13 cellular contexts compared by ENCODE assay signal in the genomic region with DNA sequence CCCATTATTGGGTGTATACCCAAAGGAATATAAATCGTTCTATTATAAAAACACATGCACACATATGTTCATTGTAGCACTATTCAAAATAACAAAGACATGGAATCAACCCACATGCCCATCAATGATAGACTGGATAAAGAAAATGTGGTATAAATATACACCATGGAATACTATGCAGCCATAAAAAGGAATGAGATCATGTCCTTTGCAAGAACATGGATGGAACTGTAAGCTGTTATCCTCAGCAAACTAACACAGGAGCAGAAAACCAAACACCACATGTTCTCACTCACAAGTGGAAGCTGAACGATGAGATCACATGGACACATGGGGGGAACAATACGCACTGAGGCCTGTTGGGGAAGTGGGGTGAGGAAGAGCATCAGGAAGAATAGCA. TPM values are rescaled to one million over a fixed set of nuclear protein-coding genes. Genes with fewer than 3 reads are reported as not detected.
A peak's percentile ranks its signal among the peaks of the same experiment; 100 is the strongest.
DNase-seq lines count a peak whose midpoint lies in the region; ATAC-seq, FAIRE-seq and TF ChIP-seq lines count a peak whose summit lies in the region.
"Not testable (repeated sequence)": the region's sequence is repeated elsewhere in the genome, so short reads cannot be mapped to it uniquely, and the experiment has no call there.
"Had no signal": no experiment of that assay in that cellular context is flagged by ENCODE, and none has a peak within 500 bp of the region (broad histone marks: within the 10 kb centered on the region; RNA-seq: fewer than 3 reads in every experiment).

No MANE protein-coding gene starts in this region.

- H4K20me1 ChIP-seq in K562 (replicated peaks; ENCODE audit: control insufficient read depth, insufficient read depth, low read length), result not testable (repeated sequence)

- TF ChIP-seq POLR2A in K562 (conservative IDR thresholded peaks at IDR 0.05), result not testable (repeated sequence)

- H3K79me2 ChIP-seq in K562 (ENCODE audit: control insufficient read depth, insufficient read depth, low read length), result not testable (repeated sequence)

- H3K9me1 ChIP-seq in K562 (ENCODE audit: control insufficient read depth, insufficient read depth, low read length), result not testable (repeated sequence)

- TF ChIP-seq CTCF in K562 (IDR thresholded peaks at IDR 0.05 in 2 of 3, conservative IDR thresholded peaks at IDR 0.05 in 1 of 3; ENCODE audit: insufficient read depth in 2 of 3, low read depth in 1 of 3, low read length in 3 of 3), result not testable (repeated sequence)

- H3K4me1 ChIP-seq in CD8-positive, alpha-beta memory T cell (ENCODE audit: insufficient read depth, low read length), result peaks cover 55% of the 10 kb centered on the region
- not testable (repeated sequence) for H3K4me1 ChIP-seq in K562 (replicated peaks in 1 of 2; ENCODE audit: control insufficient read depth in 2 of 2, insufficient read depth in 2 of 2, low read length in 2 of 2)

- BruUV-seq in K562 (replicated peaks; lab: Mats Ljungman, UMichigan), result not testable (repeated sequence)

- not testable (repeated sequence) for TF ChIP-seq RAD21 in K562 (CRISPR knock-in tag; conservative IDR thresholded peaks at IDR 0.05 in 1 of 2, IDR thresholded peaks at IDR 0.05 in 1 of 2)

- H3K4me3 ChIP-seq in CD8-positive, alpha-beta memory T cell (ENCODE audit: low read length); K562: not testable (repeated sequence)

- H3K27me3 Mint-ChIP-seq in CD8-positive, alpha-beta memory T cell; T-helper 1 cell treated with Interleukin-12 subunit alpha and Interleukin-12 subunit beta and Interleukin-4 antibody, amounts not matched to agents 30 μg/mL and 1 μg/mL, for 36 hours (ENCODE audit: low read depth); activated CD4-positive, alpha-beta memory T cell treated with anti-CD3 and anti-CD28 coated beads, Interleukin-2, amount 10 ng/mL, durations not matched to agents 7 days and 5 days; activated naive CD4-positive, alpha-beta T cell treated with anti-CD3 and anti-CD28 coated beads, Interleukin-2, amount 10 ng/mL, durations not matched to agents 7 days and 5 days; naive B cell; stimulated activated naive B cell treated with anti-CD40 and anti-IgM and Interleukin-4, amounts not matched to agents 10 μg/mL and 1 μg/mL and 100 μg/mL, for 72 hours: not testable (repeated sequence)

- FAIRE-seq in K562 (lab: Jason Lieb, UNC), result not testable (repeated sequence)

- peak overlapping the region in 7 of 8 donors; percentile 51 to 97 (median 89) for H3K27ac Mint-ChIP-seq in CD8-positive, alpha-beta memory T cell
- H3K27ac Mint-ChIP-seq in T-helper 1 cell treated with Interleukin-12 subunit alpha and Interleukin-12 subunit beta and Interleukin-4 antibody, amounts not matched to agents 30 μg/mL and 1 μg/mL, for 36 hours, result peak overlapping the region; percentile 75
- H3K27ac Mint-ChIP-seq in activated CD4-positive, alpha-beta memory T cell treated with anti-CD3 and anti-CD28 coated beads, Interleukin-2, amount 10 ng/mL, durations not matched to agents 7 days and 5 days, result peak overlapping the region; percentile 41
- peak overlapping the region; percentile 91 for H3K27ac Mint-ChIP-seq in activated naive CD4-positive, alpha-beta T cell treated with anti-CD3 and anti-CD28 coated beads, Interleukin-2, amount 10 ng/mL, durations not matched to agents 7 days and 5 days
- peak overlapping the region in 5 of 6 donors; percentile 47 to 96 (median 89) for H3K27ac Mint-ChIP-seq in naive B cell
- not testable (repeated sequence) for H3K27ac Mint-ChIP-seq in stimulated activated naive B cell treated with anti-CD40 and anti-IgM and Interleukin-4, amounts not matched to agents 10 μg/mL and 1 μg/mL and 100 μg/mL, for 72 hours

- not testable (repeated sequence) for DNase-seq in CD8-positive, alpha-beta memory T cell; activated CD4-positive, alpha-beta memory T cell treated with anti-CD3 and anti-CD28 coated beads, Interleukin-2, amount 10 ng/mL, durations not matched to agents 7 days and 5 days; activated naive CD4-positive, alpha-beta T cell treated with anti-CD3 and anti-CD28 coated beads, Interleukin-2, amount 10 ng/mL, durations not matched to agents 7 days and 5 days; K562 (ENCODE audit: extremely low read depth in 1 of 4, low spot score in 3 of 4); naive B cell; stimulated activated naive B cell treated with anti-CD40 and anti-IgM and Interleukin-4, amounts not matched to agents 10 μg/mL and 1 μg/mL and 100 μg/mL, for 72 hours

- H3K4me1 Mint-ChIP-seq in CD8-positive, alpha-beta memory T cell, result peaks cover 41 to 55% (median 51%) of the 10 kb centered on the region in 3 donors
- H3K4me1 Mint-ChIP-seq in T-helper 1 cell treated with Interleukin-12 subunit alpha and Interleukin-12 subunit beta and Interleukin-4 antibody, amounts not matched to agents 30 μg/mL and 1 μg/mL, for 36 hours (ENCODE audit: low read depth), result peaks cover 69% of the 10 kb centered on the region
- peaks cover 49% of the 10 kb centered on the region for H3K4me1 Mint-ChIP-seq in activated CD4-positive, alpha-beta memory T cell treated with anti-CD3 and anti-CD28 coated beads, Interleukin-2, amount 10 ng/mL, durations not matched to agents 7 days and 5 days
- H3K4me1 Mint-ChIP-seq in activated naive CD4-positive, alpha-beta T cell treated with anti-CD3 and anti-CD28 coated beads, Interleukin-2, amount 10 ng/mL, durations not matched to agents 7 days and 5 days, result peaks cover 57% of the 10 kb centered on the region
- H3K4me1 Mint-ChIP-seq in naive B cell, result peaks cover 15 to 21% (median 20%) of the 10 kb centered on the region in 3 donors
- peaks cover 10 to 20% of the 10 kb centered on the region in 2 donors for H3K4me1 Mint-ChIP-seq in stimulated activated naive B cell treated with anti-CD40 and anti-IgM and Interleukin-4, amounts not matched to agents 10 μg/mL and 1 μg/mL and 100 μg/mL, for 72 hours

- intact Hi-C loops in K562 (cut with micrococcal nuclease), result not testable (repeated sequence)

- H3K9me3 ChIP-seq in CD8-positive, alpha-beta memory T cell (ENCODE audit: low read length); K562 (replicated peaks; ENCODE audit: control insufficient read depth, insufficient read depth, low read depth, low read length): not testable (repeated sequence)

- H3K36me3 ChIP-seq in CD8-positive, alpha-beta memory T cell (ENCODE audit: insufficient read depth, low read length); K562 (ENCODE audit: control insufficient read depth, insufficient read depth, low read length): not testable (repeated sequence)

- peak overlapping the region in 6 of 7 donors; percentile 15 to 82 (median 75) for H3K4me3 Mint-ChIP-seq in CD8-positive, alpha-beta memory T cell
- peak overlapping the region; percentile 15 for H3K4me3 Mint-ChIP-seq in T-helper 1 cell treated with Interleukin-12 subunit alpha and Interleukin-12 subunit beta and Interleukin-4 antibody, amounts not matched to agents 30 μg/mL and 1 μg/mL, for 36 hours
- not testable (repeated sequence) for H3K4me3 Mint-ChIP-seq in activated CD4-positive, alpha-beta memory T cell treated with anti-CD3 and anti-CD28 coated beads, Interleukin-2, amount 10 ng/mL, durations not matched to agents 7 days and 5 days
- peak overlapping the region; percentile 58 for H3K4me3 Mint-ChIP-seq in activated naive CD4-positive, alpha-beta T cell treated with anti-CD3 and anti-CD28 coated beads, Interleukin-2, amount 10 ng/mL, durations not matched to agents 7 days and 5 days
- H3K4me3 Mint-ChIP-seq in naive B cell, result peak overlapping the region in 7 of 8 donors; percentile 36 to 92 (median 79)
- H3K4me3 Mint-ChIP-seq in stimulated activated naive B cell treated with anti-CD40 and anti-IgM and Interleukin-4, amounts not matched to agents 10 μg/mL and 1 μg/mL and 100 μg/mL, for 72 hours, result peak overlapping the region; percentile 22 to 80

- CTCF ChIA-PET in CD8-positive, alpha-beta memory T cell (lab: Charles Lee), result interaction anchor here (0.9 kb wide), 1 partner anchor 15 kb away, joined by 3 read pairs; a partner anchor contains a TSS
- CTCF ChIA-PET in activated CD4-positive, alpha-beta memory T cell treated with anti-CD3 and anti-CD28 coated beads, Interleukin-2, amount 10 ng/mL, durations not matched to agents 7 days and 5 days (lab: Charles Lee); activated naive CD4-positive, alpha-beta T cell treated with anti-CD3 and anti-CD28 coated beads, Interleukin-2, amount 10 ng/mL, durations not matched to agents 7 days and 5 days (lab: Charles Lee); K562 (lab: Yijun Ruan, JAX; ENCODE audit: low intra/inter-chr PET ratio): not testable (repeated sequence)

- WGBS in K562 (ENCODE audit: insufficient coverage, low coverage, missing lambda C conversion rate), result 24% methylated on average over 3 of the region's 3 CpGs

- not testable (repeated sequence) for H3K27me3 ChIP-seq in CD8-positive, alpha-beta memory T cell (ENCODE audit: insufficient read depth, low read length, poor library complexity, severe bottlenecking); K562 (ENCODE audit: control insufficient read depth in 2 of 2, insufficient read depth in 2 of 2, low read length in 2 of 2)

- not testable (repeated sequence) for H3K4me2 ChIP-seq in K562 (ENCODE audit: insufficient read depth, low read length)

- not testable (repeated sequence) for H3K36me3 Mint-ChIP-seq in CD8-positive, alpha-beta memory T cell; activated CD4-positive, alpha-beta memory T cell treated with anti-CD3 and anti-CD28 coated beads, Interleukin-2, amount 10 ng/mL, durations not matched to agents 7 days and 5 days (ENCODE audit: low read depth); activated naive CD4-positive, alpha-beta T cell treated with anti-CD3 and anti-CD28 coated beads, Interleukin-2, amount 10 ng/mL, durations not matched to agents 7 days and 5 days; naive B cell; stimulated activated naive B cell treated with anti-CD40 and anti-IgM and Interleukin-4, amounts not matched to agents 10 μg/mL and 1 μg/mL and 100 μg/mL, for 72 hours
- H3K36me3 Mint-ChIP-seq in T-helper 1 cell treated with Interleukin-12 subunit alpha and Interleukin-12 subunit beta and Interleukin-4 antibody, amounts not matched to agents 30 μg/mL and 1 μg/mL, for 36 hours (ENCODE audit: low read depth), result peaks cover 12% of the 10 kb centered on the region

- H2AFZ ChIP-seq in K562 (ENCODE audit: low read depth, low read length), result not testable (repeated sequence)

- POLR2A ChIA-PET in CD8-positive, alpha-beta memory T cell (lab: Charles Lee); activated CD4-positive, alpha-beta memory T cell treated with anti-CD3 and anti-CD28 coated beads, Interleukin-2, amount 10 ng/mL, durations not matched to agents 7 days and 5 days (lab: Charles Lee); K562 (lab: Yijun Ruan, JAX): not testable (repeated sequence)

- not testable (repeated sequence) for H3K27ac ChIP-seq in CD8-positive, alpha-beta memory T cell (ENCODE audit: low read depth, low read length); K562 (ENCODE audit: extremely low read depth, low read depth, low read length)

- H3K9me3 Mint-ChIP-seq in CD8-positive, alpha-beta memory T cell; activated CD4-positive, alpha-beta memory T cell treated with anti-CD3 and anti-CD28 coated beads, Interleukin-2, amount 10 ng/mL, durations not matched to agents 7 days and 5 days; activated naive CD4-positive, alpha-beta T cell treated with anti-CD3 and anti-CD28 coated beads, Interleukin-2, amount 10 ng/mL, durations not matched to agents 7 days and 5 days; naive B cell; stimulated activated naive B cell treated with anti-CD40 and anti-IgM and Interleukin-4, amounts not matched to agents 10 μg/mL and 1 μg/mL and 100 μg/mL, for 72 hours: not testable (repeated sequence)
- H3K9me3 Mint-ChIP-seq in T-helper 1 cell treated with Interleukin-12 subunit alpha and Interleukin-12 subunit beta and Interleukin-4 antibody, amounts not matched to agents 30 μg/mL and 1 μg/mL, for 36 hours, result peaks cover 15% of the 10 kb centered on the region

- ATAC-seq in K562; naive B cell (ENCODE audit: low read depth in 2 of 2); stimulated activated naive B cell treated with anti-CD40 and anti-IgM and Interleukin-4, amounts not matched to agents 10 μg/mL and 1 μg/mL and 100 μg/mL, for 72 hours (replicated peaks): not testable (repeated sequence)

- in situ Hi-C loops in K562 (cut with MboI), result not testable (repeated sequence)

- H3K9ac ChIP-seq in K562 (ENCODE audit: insufficient read depth in 1 of 2, low read depth in 2 of 2, low read length in 2 of 2), result not testable (repeated sequence)

- not testable (repeated sequence) for TF ChIP-seq EP300 in K562 (IDR thresholded peaks at IDR 0.05; ENCODE audit: low read length)

RNA-seq across cellular contexts. Expression of a gene that starts 15.2 kb away (rescaled TPM):
- 100 to 1,000 TPM; 408 to 427 TPM for total RNA-seq in CD8-positive, alpha-beta memory T cell
- 7.3 TPM for polyA plus RNA-seq in CD8-positive, alpha-beta memory T cell
- 10 to 100 TPM; 22.0 to 25.0 TPM for total RNA-seq in activated CD4-positive, alpha-beta memory T cell treated with anti-CD3 and anti-CD28 coated beads, Interleukin-2, amount 10 ng/mL, durations not matched to agents 7 days and 5 days
- not detected in 2 replicates for total RNA-seq in K562 (2011; cell fraction: chromatin; rRNA removed; ENCODE audit: low replicate concordance)
- total RNA-seq in K562 (2011; cell fraction: nucleolus; rRNA removed), result not detected in 2 replicates
- total RNA-seq in K562 (2011; cell fraction: nucleoplasm; rRNA removed), result not detected in 2 replicates
- total RNA-seq in K562 (2014; rRNA removed) (not detected in 2 replicates), K562 (2014; rRNA removed; fragmentation: Illumina TruSeq; extraction: Trizol) (not detected in 2 replicates), K562 (2015; rRNA removed; fragmentation: Illumina TruSeq; extraction: Trizol) (not detected in 2 replicates), K562 (2021) (0.29 and 0.38 TPM in 2 replicates)
- polyA plus RNA-seq in K562 (2011; rRNA removed) (not detected in 2 replicates), K562 (2014; fragmentation: Illumina TruSeq; extraction: Trizol) (not detected in 2 replicates), K562 (2014; fragmentation: Nextera tagmentation; extraction: Ambion mirVana) (not detected), K562 (2014; rRNA removed) (not detected in 2 replicates), naive B cell (ENCODE audit: low read depth in 6 of 6) (under 1 TPM in 2 of 6 donors, not detected in 4; 0.36 to 0.45 TPM)
- polyA plus RNA-seq in K562 (2011; cell fraction: cytosol; rRNA removed), result not detected in 2 replicates
- polyA plus RNA-seq in K562 (2011; cell fraction: nucleus; rRNA removed), result not detected in 2 replicates
- polyA plus RNA-seq in K562 (2012), result not detected in 2 replicates
- not detected in 2 replicates for polyA minus RNA-seq in K562 (2011; rRNA and poly(A)+ RNA removed)
- not detected in 2 replicates for polyA minus RNA-seq in K562 (2011; cell fraction: cytosol; rRNA and poly(A)+ RNA removed)
- not detected in 2 replicates for polyA minus RNA-seq in K562 (2011; cell fraction: nucleus; rRNA and poly(A)+ RNA removed)
- total RNA-seq: A673, Daoy, GM23338, Right ventricle myocardium inferior, SJSA1 had no signal
- polyA plus RNA-seq: BJ, GM23338 had no signal

RNA-seq across cellular contexts. Expression of a gene that starts 50.8 kb away (rescaled TPM):
- total RNA-seq in CD8-positive, alpha-beta memory T cell, result under 1 TPM; 0.88 to 1.00 TPM
- polyA plus RNA-seq in CD8-positive, alpha-beta memory T cell, result 0.28 TPM
- 1 to 10 TPM; 2.3 to 3.3 TPM for total RNA-seq in activated CD4-positive, alpha-beta memory T cell treated with anti-CD3 and anti-CD28 coated beads, Interleukin-2, amount 10 ng/mL, durations not matched to agents 7 days and 5 days
- not detected in 2 replicates for total RNA-seq in K562 (2011; cell fraction: chromatin; rRNA removed; ENCODE audit: low replicate concordance)
- not detected in 2 replicates for total RNA-seq in K562 (2011; cell fraction: nucleolus; rRNA removed)
- not detected in 2 replicates for total RNA-seq in K562 (2011; cell fraction: nucleoplasm; rRNA removed)
- total RNA-seq in K562 (2014; rRNA removed) (not detected in 2 replicates), K562 (2014; rRNA removed; fragmentation: Illumina TruSeq; extraction: Trizol) (not detected in 2 replicates), K562 (2015; rRNA removed; fragmentation: Illumina TruSeq; extraction: Trizol) (not detected in 2 replicates), K562 (2021) (not detected in 2 replicates)
- polyA plus RNA-seq in K562 (2011; rRNA removed) (not detected in 2 replicates), K562 (2014; fragmentation: Illumina TruSeq; extraction: Trizol) (not detected in 2 replicates), K562 (2014; fragmentation: Nextera tagmentation; extraction: Ambion mirVana) (not detected), K562 (2014; rRNA removed) (not detected in 2 replicates), naive B cell (ENCODE audit: low read depth in 6 of 6) (not detected)
- not detected in 2 replicates for polyA plus RNA-seq in K562 (2011; cell fraction: cytosol; rRNA removed)
- polyA plus RNA-seq in K562 (2011; cell fraction: nucleus; rRNA removed), result not detected in 2 replicates
- polyA plus RNA-seq in K562 (2012), result not detected in 2 replicates
- not detected in 2 replicates for polyA minus RNA-seq in K562 (2011; rRNA and poly(A)+ RNA removed)
- not detected in 2 replicates for polyA minus RNA-seq in K562 (2011; cell fraction: cytosol; rRNA and poly(A)+ RNA removed)
- not detected in 2 replicates for polyA minus RNA-seq in K562 (2011; cell fraction: nucleus; rRNA and poly(A)+ RNA removed)
- total RNA-seq: A673, Daoy, GM23338, Right ventricle myocardium inferior, SJSA1 had no signal
- polyA plus RNA-seq: BJ, GM23338 had no signal

Comparison
In these comparisons a context has a peak if more than half of its experiments do, and no peak if none do; other contexts are left out.
1. RNA of a gene that starts 15.2 kb away (total RNA-seq): 408 to 427 TPM in CD8-positive, alpha-beta memory T cell and 22.0 to 25.0 TPM in activated CD4-positive, alpha-beta memory T cell treated with anti-CD3 and anti-CD28 coated beads, Interleukin-2, amount 10 ng/mL, durations not matched to agents 7 days and 5 days; 0.29 to 0.38 TPM in K562; every median in the first group is over 10 times any median in the second.